Comparison of ENCODE assay signal across 8 cellular contexts in genomic region chr9:89602978-89603628, GRCh38. TPM values are rescaled to one million over a fixed set of nuclear protein-coding genes. Genes with fewer than 3 reads are reported as not detected.
DNase-seq lines count a peak whose midpoint lies in the region; TF ChIP-seq lines count a peak whose summit lies in the region.

No MANE protein-coding gene starts in this region.

- no peaks in the 10 kb centered on the region for H3K9me3 Mint-ChIP-seq in endothelial cell (ENCODE audit: unreplicated experiment)

- H3K36me3 ChIP-seq in HUES6 (ENCODE audit: control insufficient read depth, insufficient read depth, low read length) (no peaks in the 10 kb centered on the region; the same call in 1 of the 2 replicates), mesodermal cell (ENCODE audit: control insufficient read depth, insufficient read depth, low read length) (no peaks in the 10 kb centered on the region)

- TF ChIP-seq CTCF in endothelial cell (IDR thresholded peaks at IDR 0.05; ENCODE audit: unreplicated experiment) = peak; percentile 61

- H3K27me3 Mint-ChIP-seq in endothelial cell (ENCODE audit: unreplicated experiment) = peaks cover 3% of the 10 kb centered on the region

- H3K27ac ChIP-seq in HUES6 (ENCODE audit: low read depth, low read length) = no peak overlapping the region
- H3K27ac ChIP-seq in mesodermal cell (ENCODE audit: low read depth, low read length, severe bottlenecking) = no peak overlapping the region

- peak overlapping the region; percentile 31 for H3K9ac ChIP-seq in HUES6 (ENCODE audit: low read length)

- no peak overlapping the region for H3K27ac Mint-ChIP-seq in endothelial cell (ENCODE audit: unreplicated experiment)

- H3K9me3 ChIP-seq in HUES6 (ENCODE audit: control insufficient read depth, insufficient read depth, low read depth, low read length) (no peaks in the 10 kb centered on the region), mesodermal cell (ENCODE audit: control insufficient read depth, low read length) (no peaks in the 10 kb centered on the region)

- H3K4me1 Mint-ChIP-seq in endothelial cell (ENCODE audit: unreplicated experiment) = peaks cover 17% of the 10 kb centered on the region

- peaks cover 20% of the 10 kb centered on the region for H3K4me1 ChIP-seq in HUES6 (ENCODE audit: control insufficient read depth, insufficient read depth, low read length)
- peaks cover 16% of the 10 kb centered on the region for H3K4me1 ChIP-seq in mesodermal cell (ENCODE audit: control insufficient read depth, insufficient read depth, low read length, poor library complexity, severe bottlenecking)

- no peaks in the 10 kb centered on the region for H3K36me3 Mint-ChIP-seq in endothelial cell (ENCODE audit: low read depth, unreplicated experiment)

- 0 to 2% methylated on average over 13 to 20 of the region's 24 CpGs for WGBS in mesodermal cell (ENCODE audit: insufficient coverage in 2 of 2), 2 experiments

- peak overlapping the region; percentile 81 for H3K4me3 Mint-ChIP-seq in endothelial cell (ENCODE audit: unreplicated experiment)

- peak; percentile 70 for DNase-seq in EH (ENCODE audit: low read depth)
- DNase-seq in NOMO-1 treated with dmso at 0.1 percent for 144 hours (lab: John Stamatoyannopoulos, UW; ENCODE audit: unreplicated experiment) = peak; percentile 21
- DNase-seq in activated CD8-positive, alpha-beta memory T cell treated with anti-CD3 and anti-CD28 coated beads, Interleukin-2, amount 50 U/mL, for 24 hours (ENCODE audit: extremely low read depth) = peak; percentile 71
- DNase-seq in endothelial cell (ENCODE audit: low spot score) = peak; percentile 94
- peak; percentile 83 for DNase-seq in stimulated activated CD8-positive, alpha-beta memory T cell treated with anti-CD3 and anti-CD28 coated beads, Interleukin-12 subunit alpha, Interleukin-12 subunit beta, amount 100 ng/mL, for 1 hour (ENCODE audit: low read depth)
- DNase-seq in T1000 (lab: John Stamatoyannopoulos, UW) = no peak

- peak overlapping the region; percentile 75 for H3K4me3 ChIP-seq in HUES6 (ENCODE audit: low read depth, low read length)
- peak overlapping the region; percentile 54 for H3K4me3 ChIP-seq in mesodermal cell (ENCODE audit: extremely low read depth, insufficient read depth, low read length, poor library complexity, severe bottlenecking)

- H3K27me3 ChIP-seq in HUES6 (ENCODE audit: control insufficient read depth, insufficient read depth, low read length) = peaks cover 31% of the 10 kb centered on the region

RNA-seq across cellular contexts. Expression of gene GADD45G, which starts 1.7 kb away (rescaled TPM):
- total RNA-seq in endothelial cell (ENCODE audit: unreplicated experiment) = 6.2 TPM
- polyA plus RNA-seq in mesodermal cell (2013, experiment 1 of 2) = 3.5 TPM
- polyA plus RNA-seq in mesodermal cell (2013, experiment 2 of 2) = 5.6 TPM
